ENCODE assay signal across 9 cellular contexts in genomic region chr7:155001756-155002410, GRCh38. TPM values are rescaled to one million over a fixed set of nuclear protein-coding genes. Genes with fewer than 3 reads are reported as not detected.
DNase-seq lines count a peak whose midpoint lies in the region; ATAC-seq, FAIRE-seq and TF ChIP-seq lines count a peak whose summit lies in the region.
"Had no signal": no experiment of that assay in that cellular context is flagged by ENCODE, and none has a peak within 500 bp of the region (broad histone marks: within the 10 kb centered on the region; RNA-seq: fewer than 3 reads in every experiment).

No MANE protein-coding gene starts in this region.

- H3K9ac ChIP-seq in iPS-15b (ENCODE audit: low read depth, low read length), result peak overlapping the region; percentile 60

- no peak for ATAC-seq in CD8-positive, alpha-beta T cell
- peak; percentile 8 for ATAC-seq in GM19351 (IDR thresholded peaks at IDR 0.05; ENCODE audit: unreplicated experiment)
- ATAC-seq in HG03354 (IDR thresholded peaks at IDR 0.05; ENCODE audit: poor library complexity, severe bottlenecking, unreplicated experiment), result peak; percentile 22
- peak; percentile 4 to 12 for ATAC-seq in activated T-cell treated with anti-CD3 and anti-CD28 coated beads, Interleukin-2, amount 50 U/mL, for 72 hours (replicated peaks in 1 of 2)

- CTCF ChIA-PET in CD8-positive, alpha-beta T cell (lab: Charles Lee), result interaction anchor here (0.7 kb wide), 2 partner anchors 74 to 300 kb away, joined by 3 to 4 read pairs; no protein-coding TSS in a partner anchor

- H3K4me3 Mint-ChIP-seq in CD8-positive, alpha-beta T cell, result no peak overlapping the region
- H3K4me3 Mint-ChIP-seq in activated T-cell treated with anti-CD3 and anti-CD28 coated beads, Interleukin-2, amount 50 U/mL, for 72 hours, result no peak overlapping the region
- no peak overlapping the region for H3K4me3 Mint-ChIP-seq in stimulated activated naive CD8-positive, alpha-beta T cell treated with anti-CD3 and anti-CD28 coated beads, Interleukin-15, Interleukin-2, amounts not matched to agents 100 ng/mL and 50 ng/mL, for 24 hours

- peak in 2 of 7 experiments; percentile 10 to 42 for DNase-seq in CD8-positive, alpha-beta T cell
- peak in 1 of 2 donors; percentile 7 for DNase-seq in activated T-cell treated with anti-CD3 and anti-CD28 coated beads, Interleukin-2, amount 50 U/mL, for 72 hours
- DNase-seq in KG1 (lab: John Stamatoyannopoulos, UW) (no peak), GM12891 (ENCODE audit: insufficient read length, low spot score) (no peak)

- POLR2A ChIA-PET in CD8-positive, alpha-beta T cell (lab: Charles Lee), result interaction anchor here (1.3 kb wide), 1 partner anchor 74 kb away, joined by 3 read pairs; no protein-coding TSS in a partner anchor

- no peaks in the 10 kb centered on the region for H3K9me3 Mint-ChIP-seq in CD8-positive, alpha-beta T cell
- no peaks in the 10 kb centered on the region for H3K9me3 Mint-ChIP-seq in activated T-cell treated with anti-CD3 and anti-CD28 coated beads, Interleukin-2, amount 50 U/mL, for 72 hours
- H3K9me3 Mint-ChIP-seq in stimulated activated naive CD8-positive, alpha-beta T cell treated with anti-CD3 and anti-CD28 coated beads, Interleukin-15, Interleukin-2, amounts not matched to agents 100 ng/mL and 50 ng/mL, for 24 hours, result no peaks in the 10 kb centered on the region

- TF ChIP-seq CTCF in CD8-positive, alpha-beta T cell (IDR thresholded peaks at IDR 0.05), result no peak

- H3K27ac Mint-ChIP-seq in CD8-positive, alpha-beta T cell, result peak overlapping the region; percentile 81
- peak overlapping the region; percentile 98 for H3K27ac Mint-ChIP-seq in activated T-cell treated with anti-CD3 and anti-CD28 coated beads, Interleukin-2, amount 50 U/mL, for 72 hours
- peak overlapping the region; percentile 91 for H3K27ac Mint-ChIP-seq in stimulated activated naive CD8-positive, alpha-beta T cell treated with anti-CD3 and anti-CD28 coated beads, Interleukin-15, Interleukin-2, amounts not matched to agents 100 ng/mL and 50 ng/mL, for 24 hours

- H3K36me3 Mint-ChIP-seq in CD8-positive, alpha-beta T cell, result peaks cover 26% of the 10 kb centered on the region
- peaks cover 4 to 13% of the 10 kb centered on the region in 2 donors for H3K36me3 Mint-ChIP-seq in activated T-cell treated with anti-CD3 and anti-CD28 coated beads, Interleukin-2, amount 50 U/mL, for 72 hours (ENCODE audit: insufficient read depth in 2 of 2)
- H3K36me3 Mint-ChIP-seq in stimulated activated naive CD8-positive, alpha-beta T cell treated with anti-CD3 and anti-CD28 coated beads, Interleukin-15, Interleukin-2, amounts not matched to agents 100 ng/mL and 50 ng/mL, for 24 hours (ENCODE audit: low read depth), result peaks cover 31% of the 10 kb centered on the region

- no peaks in the 10 kb centered on the region for H3K36me3 ChIP-seq in CD8-positive, alpha-beta T cell (ENCODE audit: insufficient read depth, low read length)
- peaks cover 7% of the 10 kb centered on the region for H3K36me3 ChIP-seq in iPS-15b (ENCODE audit: control insufficient read depth, insufficient read depth, low read length)

- FAIRE-seq in GM12891 (lab: Jason Lieb, UNC), result no peak
- FAIRE-seq: TTC549 had no signal

- H3K27me3 Mint-ChIP-seq in CD8-positive, alpha-beta T cell (ENCODE audit: low read depth), result no peaks in the 10 kb centered on the region
- no peaks in the 10 kb centered on the region for H3K27me3 Mint-ChIP-seq in activated T-cell treated with anti-CD3 and anti-CD28 coated beads, Interleukin-2, amount 50 U/mL, for 72 hours (ENCODE audit: low read depth)
- H3K27me3 Mint-ChIP-seq in stimulated activated naive CD8-positive, alpha-beta T cell treated with anti-CD3 and anti-CD28 coated beads, Interleukin-15, Interleukin-2, amounts not matched to agents 100 ng/mL and 50 ng/mL, for 24 hours, result no peaks in the 10 kb centered on the region

- no peak overlapping the region for H3K27ac ChIP-seq in CD8-positive, alpha-beta T cell (ENCODE audit: low read depth, low read length)

- no peaks in the 10 kb centered on the region for H3K9me3 ChIP-seq in CD8-positive, alpha-beta T cell (ENCODE audit: low read length)
- no peaks in the 10 kb centered on the region for H3K9me3 ChIP-seq in iPS-15b (ENCODE audit: control insufficient read depth, insufficient read depth, low read length)

- H3K4me1 ChIP-seq in CD8-positive, alpha-beta T cell (ENCODE audit: insufficient read depth, low read length), result peaks cover 11% of the 10 kb centered on the region
- H3K4me1 ChIP-seq in iPS-15b (ENCODE audit: control insufficient read depth, insufficient read depth, low read length), result peaks cover 13% of the 10 kb centered on the region

- peaks cover 20% of the 10 kb centered on the region for H3K4me1 Mint-ChIP-seq in CD8-positive, alpha-beta T cell (ENCODE audit: low read depth)
- peaks cover 11% of the 10 kb centered on the region for H3K4me1 Mint-ChIP-seq in activated T-cell treated with anti-CD3 and anti-CD28 coated beads, Interleukin-2, amount 50 U/mL, for 72 hours (ENCODE audit: low read depth)
- H3K4me1 Mint-ChIP-seq in stimulated activated naive CD8-positive, alpha-beta T cell treated with anti-CD3 and anti-CD28 coated beads, Interleukin-15, Interleukin-2, amounts not matched to agents 100 ng/mL and 50 ng/mL, for 24 hours (ENCODE audit: low read depth), result peaks cover 8% of the 10 kb centered on the region

- TF ChIP-seq POLR2A in GM12891 (IDR thresholded peaks at IDR 0.05; ENCODE audit: low read depth, low read length), result no peak

- H3K27me3 ChIP-seq in CD8-positive, alpha-beta T cell (ENCODE audit: insufficient read depth, low read length), result no peaks in the 10 kb centered on the region
- H3K27me3 ChIP-seq in iPS-15b (ENCODE audit: control insufficient read depth, insufficient read depth, low read length), result no peaks in the 10 kb centered on the region

- H3K4me3 ChIP-seq in CD8-positive, alpha-beta T cell (ENCODE audit: low read depth, low read length), result peak overlapping the region; percentile 38
- peak overlapping the region; percentile 58 for H3K4me3 ChIP-seq in iPS-15b (ENCODE audit: low read depth, low read length)

- intact Hi-C loops in CD8-positive, alpha-beta T cell (cut with DNase I, micrococcal nuclease), result loop anchor here (2.0 to 10.0 kb wide), 7 partner anchors 47 to 760 kb away; partner anchors contain the start of genes RBM33 (in 2 of the 2) and HTR5A (in 1 of the 2)

TF ChIP-seq in GM12891, 5 proteins besides CTCF, POLR2A, EP300 and RAD21:
- TF ChIP-seq TAF1 (IDR thresholded peaks at IDR 0.05; ENCODE audit: low read depth, low read length) (no peak), POU2F2 (IDR thresholded peaks at IDR 0.05; ENCODE audit: low read depth, low read length) (no peak), POLR2AphosphoS5 (IDR thresholded peaks at IDR 0.05; ENCODE audit: low read depth, low read length) (no peak), SPI1 (IDR thresholded peaks at IDR 0.05; ENCODE audit: low read depth, low read length) (no peak), PAX5 (IDR thresholded peaks at IDR 0.05; ENCODE audit: insufficient read depth, low read length, severe bottlenecking) (no peak)

RNA-seq across cellular contexts. Expression of gene PAXIP1, which starts 1.0 kb away (rescaled TPM):
- 1 to 10 TPM; 6.8 to 7.2 TPM for total RNA-seq in CD8-positive, alpha-beta T cell
- total RNA-seq in activated T-cell treated with anti-CD3 and anti-CD28 coated beads, Interleukin-2, amount 50 U/mL, for 72 hours, result 10 to 100 TPM; 17.2 to 22.5 TPM
- polyA plus RNA-seq in GM12891 (2012; ENCODE audit: low read depth, missing spikeins), result 10.0 TPM
